In the genomic region with DNA sequence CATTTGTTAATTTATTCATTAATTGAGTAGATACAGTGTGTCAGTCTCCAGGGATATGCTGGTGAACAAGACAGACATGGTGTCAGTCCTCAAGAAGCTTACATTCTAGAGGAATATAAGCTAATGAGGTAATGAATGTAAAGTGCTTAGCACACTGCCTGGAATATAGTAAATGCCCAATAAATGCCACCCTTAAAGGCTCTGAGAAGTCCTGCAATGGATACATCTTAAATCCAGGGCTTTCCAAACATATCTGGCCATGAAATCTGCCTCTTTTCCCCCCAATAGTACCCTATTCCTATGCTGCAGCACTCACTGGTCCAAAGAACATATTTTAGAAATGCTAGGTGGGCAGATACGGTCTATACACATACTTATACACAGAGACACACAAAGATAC, we compare ENCODE assay signal across 36 cellular contexts.
"Had no signal": no experiment of that assay in that cellular context is flagged by ENCODE, and none has a peak within 500 bp of the region (broad histone marks: within the 10 kb centered on the region; RNA-seq: fewer than 3 reads in every experiment).

No MANE protein-coding gene starts in this region.

- H3K4me3 ChIP-seq: MG63 had no signal

- H3K9me3 ChIP-seq: MG63 had no signal

- H3K36me3 ChIP-seq: MG63 had no signal

- DNase-seq: MG63, MM.1S, MV-4-11, NCI-H1048, NCI-H1092, NCI-H1092 treated with DMSO at 0.1 percent for 48 hours, NCI-H1105, NCI-H1105 treated with DMSO at 0.1 percent for 48 hours, NCI-H1417, NCI-H1417 treated with DMSO at 0.1 percent for 48 hours, NCI-H1436, NCI-H1436 treated with DMSO at 0.1 percent for 48 hours, NCI-H146, NCI-H1694, NCI-H1694 treated with DMSO at 0.1 percent for 48 hours, NCI-H187, NCI-H187 treated with DMSO at 0.1 percent for 48 hours, NCI-H1930, NCI-H2029, NCI-H2029 treated with DMSO at 0.1 percent for 48 hours, NCI-H2081, NCI-H2081 treated with DMSO at 0.1 percent for 48 hours, NCI-H2107, NCI-H2171, NCI-H2171 treated with DMSO at 0.1 percent for 48 hours, NCI-H2227 treated with DMSO at 0.1 percent for 48 hours, NCI-H226, NCI-H345, NCI-H446, NCI-H446 treated with DMSO at 0.1 percent for 48 hours, NCI-H510A, NCI-H510A treated with DMSO at 0.1 percent for 48 hours, NCI-H524, NCI-H524 treated with DMSO at 0.1 percent for 48 hours, NCI-H526, NCI-H526 treated with DMSO at 0.1 percent for 48 hours had no signal
